In the genomic region with DNA sequence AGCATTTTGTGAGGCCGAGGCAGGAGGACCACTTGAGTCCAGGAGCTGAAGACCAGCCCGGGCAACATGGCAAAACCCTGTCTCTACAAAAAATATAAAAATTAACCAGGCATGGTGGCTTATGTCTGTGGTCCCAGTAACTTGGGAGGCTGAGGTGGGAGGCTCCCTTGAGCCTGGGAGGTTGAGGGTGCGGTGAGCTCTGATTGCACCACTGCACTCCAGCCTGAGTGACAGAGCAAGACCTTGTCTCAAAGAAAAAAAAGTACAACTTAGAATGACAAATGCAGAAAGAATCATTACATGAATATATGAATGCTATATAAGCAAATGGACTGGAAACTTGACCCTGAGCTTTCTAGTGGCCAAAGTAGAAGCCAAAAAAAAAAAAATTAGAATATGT, we compare ENCODE assay signal across 26 cellular contexts. TPM values are rescaled to one million over a fixed set of nuclear protein-coding genes. Genes with fewer than 3 reads are reported as not detected.
"Had no signal": no experiment of that assay in that cellular context is flagged by ENCODE, and none has a peak within 500 bp of the region (broad histone marks: within the 10 kb centered on the region; RNA-seq: fewer than 3 reads in every experiment).

No MANE protein-coding gene starts in this region.

- H3K27me3 ChIP-seq: adrenal gland, ascending aorta, breast epithelium, gastroesophageal sphincter, vagina had no signal

- H3K4me3 Mint-ChIP-seq: activated B cell treated with CpG ODN at 0.5 μM for 24 hours; activated CD4-positive, alpha-beta T cell treated with anti-CD3 and anti-CD28 coated beads for 36 hours; activated naive CD8-positive, alpha-beta T cell; activated T-cell treated with anti-CD3 and anti-CD28 coated beads, Interleukin-2, amount 50 U/mL, for 24 hours; activated T-helper 17 cell treated with anti-CD3 and anti-CD28 coated beads, Interleukin-2, amount 50 U/mL, for 72 hours; central memory CD8-positive, alpha-beta T cell; endodermal cell; natural killer cell; stimulated activated effector memory CD8-positive, alpha-beta T cell treated with anti-CD3 and anti-CD28 coated beads, Interleukin-12 subunit alpha, Interleukin-12 subunit beta, amount 100 ng/mL, for 72 hours; type B pancreatic cell had no signal

- H3K4me3 ChIP-seq: adrenal gland, ascending aorta, breast epithelium, coronary artery, gastroesophageal sphincter, vagina had no signal

- H3K79me2 ChIP-seq: parathyroid adenoma had no signal

- H2AFZ ChIP-seq: parathyroid adenoma had no signal

- H3K27ac Mint-ChIP-seq: activated B cell treated with CpG ODN at 0.5 μM for 24 hours; activated CD4-positive, alpha-beta T cell treated with anti-CD3 and anti-CD28 coated beads for 36 hours; activated naive CD8-positive, alpha-beta T cell; activated T-cell treated with anti-CD3 and anti-CD28 coated beads, Interleukin-2, amount 50 U/mL, for 24 hours; activated T-helper 17 cell treated with anti-CD3 and anti-CD28 coated beads, Interleukin-2, amount 50 U/mL, for 72 hours; endodermal cell; natural killer cell; stimulated activated effector memory CD8-positive, alpha-beta T cell treated with anti-CD3 and anti-CD28 coated beads, Interleukin-12 subunit alpha, Interleukin-12 subunit beta, amount 100 ng/mL, for 72 hours; type B pancreatic cell had no signal

- DNase-seq: activated B cell treated with CpG ODN at 0.5 μM for 24 hours; activated CD4-positive, alpha-beta T cell treated with anti-CD3 and anti-CD28 coated beads for 36 hours; activated CD4-positive, alpha-beta T cell treated with anti-CD3 and anti-CD28 coated beads, Interleukin-2, amount 50 U/mL, for 4 hours; activated CD8-positive, alpha-beta memory T cell treated with anti-CD3 and anti-CD28 coated beads for 24 hours; activated CD8-positive, alpha-beta memory T cell treated with anti-CD3 and anti-CD28 coated beads, Interleukin-2, amount 50 U/mL, for 4 hours; activated naive CD4-positive, alpha-beta T cell; activated T-cell treated with anti-CD3 and anti-CD28 coated beads, Interleukin-2, amount 50 U/mL, for 24 hours; adrenal gland; endodermal cell; head of caudate nucleus; left cardiac atrium; natural killer cell; small intestine; stimulated activated CD4-positive, alpha-beta T cell treated with anti-CD3 and anti-CD28 coated beads, Interleukin-2, amount 100 ng/mL, for 24 hours; T-helper 9 cell had no signal

- H3K4me1 ChIP-seq: adrenal gland, ascending aorta, vagina had no signal

- H3K27ac ChIP-seq: adrenal gland, ascending aorta, coronary artery, gastroesophageal sphincter, vagina had no signal

- H3K9ac ChIP-seq: parathyroid adenoma had no signal

- H3K36me3 Mint-ChIP-seq: activated naive CD8-positive, alpha-beta T cell; natural killer cell; stimulated activated effector memory CD8-positive, alpha-beta T cell treated with anti-CD3 and anti-CD28 coated beads, Interleukin-12 subunit alpha, Interleukin-12 subunit beta, amount 100 ng/mL, for 72 hours; type B pancreatic cell had no signal

- H3K4me1 Mint-ChIP-seq: central memory CD8-positive, alpha-beta T cell; stimulated activated effector memory CD8-positive, alpha-beta T cell treated with anti-CD3 and anti-CD28 coated beads, Interleukin-12 subunit alpha, Interleukin-12 subunit beta, amount 100 ng/mL, for 72 hours had no signal

- H3K27me3 Mint-ChIP-seq: activated B cell treated with CpG ODN at 0.5 μM for 24 hours; activated CD4-positive, alpha-beta T cell treated with anti-CD3 and anti-CD28 coated beads for 36 hours; activated naive CD8-positive, alpha-beta T cell; activated T-cell treated with anti-CD3 and anti-CD28 coated beads, Interleukin-2, amount 50 U/mL, for 24 hours; activated T-helper 17 cell treated with anti-CD3 and anti-CD28 coated beads, Interleukin-2, amount 50 U/mL, for 72 hours; central memory CD8-positive, alpha-beta T cell; type B pancreatic cell had no signal

- H3K36me3 ChIP-seq: adrenal gland, ascending aorta, breast epithelium, gastroesophageal sphincter, vagina had no signal

- H3K9me3 ChIP-seq: adrenal gland, ascending aorta, breast epithelium, gastroesophageal sphincter, vagina had no signal

- H3K9me3 Mint-ChIP-seq: activated B cell treated with CpG ODN at 0.5 μM for 24 hours; activated T-cell treated with anti-CD3 and anti-CD28 coated beads, Interleukin-2, amount 50 U/mL, for 24 hours; activated T-helper 17 cell treated with anti-CD3 and anti-CD28 coated beads, Interleukin-2, amount 50 U/mL, for 72 hours; central memory CD8-positive, alpha-beta T cell; endodermal cell; natural killer cell; stimulated activated effector memory CD8-positive, alpha-beta T cell treated with anti-CD3 and anti-CD28 coated beads, Interleukin-12 subunit alpha, Interleukin-12 subunit beta, amount 100 ng/mL, for 72 hours; type B pancreatic cell had no signal

RNA-seq across cellular contexts. Expression of a gene that starts 19.1 kb away (rescaled TPM):
- total RNA-seq: ascending aorta had no signal
